Comparison of ENCODE assay signal across 9 cellular contexts in genomic region chr14:21902561-21903199, GRCh38.
DNase-seq lines count a peak whose midpoint lies in the region; ATAC-seq and TF ChIP-seq lines count a peak whose summit lies in the region.
"Had no signal": no experiment of that assay in that cellular context is flagged by ENCODE, and none has a peak within 500 bp of the region (broad histone marks: within the 10 kb centered on the region; RNA-seq: fewer than 3 reads in every experiment).

No MANE protein-coding gene starts in this region.

- peak; percentile 23 for TF ChIP-seq CTCF in GM10248 (IDR thresholded peaks at IDR 0.05; ENCODE audit: control extremely low read depth, extremely low read depth, low read depth, missing control alignments)
- TF ChIP-seq CTCF in OCI-LY3 (IDR thresholded peaks at IDR 0.05; ENCODE audit: low read depth, low read length): peak; percentile 52
- no peak for TF ChIP-seq CTCF in adrenal gland (IDR thresholded peaks at IDR 0.05)
- no peak for TF ChIP-seq CTCF in stomach (IDR thresholded peaks at IDR 0.05)

- CTCF ChIA-PET in GM10248 (lab: Yijun Ruan, JAX): interaction anchor here (0.8 kb wide), 1 partner anchor 100 kb away, joined by 3 read pairs; no protein-coding TSS in a partner anchor

- POLR2A ChIA-PET in GM10248 (lab: Yijun Ruan, JAX): no interaction called here
- POLR2A ChIA-PET in naive thymus-derived CD8-positive, alpha-beta T cell (lab: Charles Lee): no interaction called here

- intact Hi-C loops in adrenal gland (cut with DNase I): no loop called here
- intact Hi-C loops in stomach (cut with DNase I; ENCODE audit: low total_unique reads): no loop called here

- no peaks in the 10 kb centered on the region for H3K27me3 Mint-ChIP-seq in naive thymus-derived CD8-positive, alpha-beta T cell

- H3K27ac Mint-ChIP-seq in activated naive CD4-positive, alpha-beta T cell treated with anti-CD3 and anti-CD28 coated beads, Interleukin-2, amount 50 U/mL, for 72 hours: peak overlapping the region in 1 of 2 donors; percentile 67
- H3K27ac Mint-ChIP-seq in naive thymus-derived CD8-positive, alpha-beta T cell: peak overlapping the region; percentile 45 to 93 (median 86)

- no peaks in the 10 kb centered on the region for H3K79me2 ChIP-seq in OCI-LY3 (ENCODE audit: low read length)

- peak; percentile 64 to 75 for ATAC-seq in activated naive CD4-positive, alpha-beta T cell treated with anti-CD3 and anti-CD28 coated beads, Interleukin-2, amount 50 U/mL, for 72 hours
- peak; percentile 89 to 92 for ATAC-seq in naive thymus-derived CD8-positive, alpha-beta T cell

- H2AFZ ChIP-seq in OCI-LY3 (ENCODE audit: low read depth, low read length): peak overlapping the region; percentile 91

- TF ChIP-seq POLR2A in adrenal gland (IDR thresholded peaks at IDR 0.05): no peak
- TF ChIP-seq POLR2A in stomach (IDR thresholded peaks at IDR 0.05): no peak

- H3K4me1 ChIP-seq in OCI-LY3 (ENCODE audit: low read length) (0 out of 2 replicates have a peak, but pooled peaks cover 3% of the 10 kb centered on the region), adrenal gland (replicated peaks in 1 of 2) (no peaks in the 10 kb centered on the region), stomach (no peaks in the 10 kb centered on the region)
- H3K4me1 ChIP-seq: right lobe of liver had no signal

- DNase-seq in GM10248 (ENCODE audit: extremely low spot score) (no peak), adrenal gland (no peak), GOT3 (lab: John Stamatoyannopoulos, UW) (no peak), stomach (no peak), NCI-H226 (no peak)
- peak in 1 of 2 donors; percentile 42 for DNase-seq in activated naive CD4-positive, alpha-beta T cell treated with anti-CD3 and anti-CD28 coated beads, Interleukin-2, amount 50 U/mL, for 72 hours (ENCODE audit: low spot score in 2 of 2)
- DNase-seq in naive thymus-derived CD8-positive, alpha-beta T cell: peak in 5 of 10 donors; percentile 16 to 43 (median 32)
- DNase-seq: right lobe of liver had no signal

- peak overlapping the region; percentile 52 to 74 (median 69) for H3K4me3 Mint-ChIP-seq in naive thymus-derived CD8-positive, alpha-beta T cell

- H3K36me3 ChIP-seq in OCI-LY3 (replicated peaks; ENCODE audit: low read depth, low read length) (no peaks in the 10 kb centered on the region), adrenal gland (replicated peaks in 1 of 2) (no peaks in the 10 kb centered on the region), stomach (no peaks in the 10 kb centered on the region)
- H3K36me3 ChIP-seq: right lobe of liver had no signal

- no peaks in the 10 kb centered on the region for H4K20me1 ChIP-seq in OCI-LY3 (ENCODE audit: insufficient read depth, low read length)

- no peak overlapping the region for H3K9ac ChIP-seq in OCI-LY3 (ENCODE audit: low read length)

- H3K9me3 ChIP-seq in OCI-LY3 (ENCODE audit: insufficient read depth, low read length) (no peaks in the 10 kb centered on the region), adrenal gland (replicated peaks in 1 of 3) (no peaks in the 10 kb centered on the region), stomach (no peaks in the 10 kb centered on the region)
- H3K9me3 ChIP-seq: right lobe of liver had no signal

- 53 to 62% (median 55%) methylated on average over 4 of the region's 4 CpGs for whole genome bisulfite sequencing in adrenal gland, 4 donors
- WGBS in stomach, 5 donors: 48 to 69% (median 62%) methylated on average over 4 of the region's 4 CpGs

- peaks cover 4 to 7% of the 10 kb centered on the region in 2 donors for H3K36me3 Mint-ChIP-seq in activated naive CD4-positive, alpha-beta T cell treated with anti-CD3 and anti-CD28 coated beads, Interleukin-2, amount 50 U/mL, for 72 hours
- H3K36me3 Mint-ChIP-seq in naive thymus-derived CD8-positive, alpha-beta T cell: no peaks in the 10 kb centered on the region

- peak overlapping the region; percentile 55 for H3K4me3 ChIP-seq in OCI-LY3 (ENCODE audit: low read length)
- no peak overlapping the region for H3K4me3 ChIP-seq in adrenal gland
- H3K4me3 ChIP-seq in stomach: no peak overlapping the region
- H3K4me3 ChIP-seq: right lobe of liver had no signal

- H3K27ac ChIP-seq in OCI-LY3 (ENCODE audit: low read length) (no peak overlapping the region), adrenal gland (no peak overlapping the region), stomach (no peak overlapping the region)
- H3K27ac ChIP-seq: right lobe of liver had no signal

- peak overlapping the region; percentile 38 for H3K4me2 ChIP-seq in OCI-LY3 (ENCODE audit: low read length)

- peaks cover 0 to 4% of the 10 kb centered on the region in 2 donors for H3K9me3 Mint-ChIP-seq in activated naive CD4-positive, alpha-beta T cell treated with anti-CD3 and anti-CD28 coated beads, Interleukin-2, amount 50 U/mL, for 72 hours
- peaks cover 0 to 2% (median 0%) of the 10 kb centered on the region in 9 donors for H3K9me3 Mint-ChIP-seq in naive thymus-derived CD8-positive, alpha-beta T cell

- H3K27me3 ChIP-seq in OCI-LY3 (ENCODE audit: low read depth, low read length) (peaks cover 17% of the 10 kb centered on the region), adrenal gland (no peaks in the 10 kb centered on the region), stomach (no peaks in the 10 kb centered on the region)
- H3K27me3 ChIP-seq: right lobe of liver had no signal

- peaks cover 6 to 17% (median 11%) of the 10 kb centered on the region in 4 donors for H3K4me1 Mint-ChIP-seq in naive thymus-derived CD8-positive, alpha-beta T cell

- TF ChIP-seq EP300 in stomach (IDR thresholded peaks at IDR 0.05): no peak

Comparison
In these comparisons a context has a peak if more than half of its experiments do, and no peak if none do; other contexts are left out.
1. CTCF ChIP-seq: peak in GM10248 (single experiment) and OCI-LY3 (single experiment); none in adrenal gland (0 of 6) and stomach (0 of 7).